Comparison of ENCODE assay signal across 19 cellular contexts in the genomic region with DNA sequence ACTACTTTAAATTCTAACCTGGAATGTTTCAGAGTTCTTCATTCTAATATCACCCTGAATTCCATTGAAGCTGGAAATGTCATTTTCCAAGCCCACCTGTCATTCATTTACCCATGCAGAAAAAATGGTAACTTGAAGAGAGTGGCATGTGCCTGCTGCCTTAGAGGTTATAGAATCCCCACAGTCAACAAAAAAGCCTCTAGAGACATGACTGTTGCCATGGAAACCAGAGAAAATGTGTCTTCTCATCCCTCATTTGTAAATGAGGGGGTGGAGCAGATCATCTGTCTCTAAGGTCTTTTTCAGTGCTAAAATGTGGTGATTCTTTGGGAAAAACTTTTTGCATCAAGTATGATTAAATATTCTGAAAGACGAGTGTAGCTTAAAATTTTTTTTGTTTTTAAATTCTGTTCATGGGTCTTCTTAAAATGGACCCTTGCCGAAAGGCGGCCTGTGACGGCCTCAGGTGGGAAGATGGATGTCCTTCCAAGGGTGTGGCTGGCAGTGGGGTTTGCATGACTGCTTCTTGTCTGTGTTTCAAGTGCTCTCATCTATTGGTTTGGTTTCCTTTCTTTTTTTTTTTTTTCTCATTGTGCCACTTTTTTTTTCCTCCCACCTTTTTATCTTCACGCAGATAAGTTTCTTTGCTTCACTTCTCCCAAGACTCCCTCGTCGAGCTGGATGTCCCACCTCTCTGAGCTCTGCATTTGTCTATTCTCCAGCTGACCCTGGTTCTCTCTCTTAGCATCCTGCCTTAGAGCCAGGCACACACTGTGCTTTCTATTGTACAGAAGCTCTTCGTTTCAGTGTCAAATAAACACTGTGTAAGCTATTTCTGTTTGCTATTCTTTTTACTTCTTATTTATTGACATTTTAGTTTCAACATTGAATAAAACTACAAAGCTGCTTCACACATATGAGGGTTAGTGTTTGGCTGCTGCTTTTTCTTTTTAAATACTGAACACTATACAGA. TPM values are rescaled to one million over a fixed set of nuclear protein-coding genes. Genes with fewer than 3 reads are reported as not detected.
DNase-seq lines count a peak whose midpoint lies in the region; ATAC-seq, FAIRE-seq and TF ChIP-seq lines count a peak whose summit lies in the region.
"Had no signal": no experiment of that assay in that cellular context is flagged by ENCODE, and none has a peak within 500 bp of the region (broad histone marks: within the 10 kb centered on the region; RNA-seq: fewer than 3 reads in every experiment).

No MANE protein-coding gene starts in this region.

- no peak overlapping the region for H3K4me2 ChIP-seq in astrocyte (ENCODE audit: low read length)

- TF ChIP-seq CTCF in left ventricle myocardium inferior (IDR thresholded peaks at IDR 0.05; ENCODE audit: borderline replicate concordance): no peak
- no peak for TF ChIP-seq CTCF in right atrium auricular region (IDR thresholded peaks at IDR 0.05)
- no peak for TF ChIP-seq CTCF in astrocyte (IDR thresholded peaks at IDR 0.05; ENCODE audit: insufficient read depth, low read depth, low read length)
- TF ChIP-seq CTCF in uterus (IDR thresholded peaks at IDR 0.05): no peak

- H3K4me1 Mint-ChIP-seq in astrocyte (ENCODE audit: low read depth, unreplicated experiment) (peaks cover 66% of the 10 kb centered on the region), memory B cell (no peaks in the 10 kb centered on the region)

- H3K27ac Mint-ChIP-seq in astrocyte (ENCODE audit: unreplicated experiment) (peak overlapping the region; percentile 82), memory B cell (peak overlapping the region; percentile 12)

- TF ChIP-seq POLR2A in uterus (IDR thresholded peaks at IDR 0.05): no peak

- H3K9ac ChIP-seq in astrocyte (ENCODE audit: low read length): no peak overlapping the region

- H3K36me3 ChIP-seq in left ventricle myocardium inferior: peaks cover 94% of the 10 kb centered on the region
- peaks cover 89% of the 10 kb centered on the region for H3K36me3 ChIP-seq in right atrium auricular region
- peaks cover 92% of the 10 kb centered on the region for H3K36me3 ChIP-seq in astrocyte (ENCODE audit: insufficient read depth, low read length)
- H3K36me3 ChIP-seq in uterus: no peaks in the 10 kb centered on the region

- intact Hi-C loops in left ventricle myocardium inferior (cut with micrococcal nuclease) (no loop called here), uterus (cut with DNase I; ENCODE audit: low total_unique reads) (no loop called here)

- no peak overlapping the region for H2AFZ ChIP-seq in astrocyte (ENCODE audit: low read depth, low read length)

- FAIRE-seq in astrocyte (lab: Jason Lieb, UNC): peak; percentile 20
- FAIRE-seq: endometrium, TTC549, urothelium cell line had no signal

- H3K4me3 ChIP-seq in left ventricle myocardium inferior (no peak overlapping the region), right atrium auricular region (no peak overlapping the region), astrocyte (ENCODE audit: insufficient read depth, low read depth, low read length) (no peak overlapping the region), uterus (no peak overlapping the region)
- H3K4me3 ChIP-seq: breast epithelium, heart left ventricle had no signal

- H3K4me1 ChIP-seq in left ventricle myocardium inferior (peaks cover 95% of the 10 kb centered on the region), right atrium auricular region (peaks cover 0 to 72% of the 10 kb centered on the region in 2 donors), astrocyte (ENCODE audit: insufficient read depth, low read length) (peaks cover 23% of the 10 kb centered on the region), uterus (no peaks in the 10 kb centered on the region)
- H3K4me1 ChIP-seq: breast epithelium had no signal

- peaks cover 18% of the 10 kb centered on the region for H3K79me2 ChIP-seq in astrocyte (ENCODE audit: insufficient read depth, low read length)

- H3K4me3 Mint-ChIP-seq in astrocyte (ENCODE audit: unreplicated experiment) (peak overlapping the region; percentile 55), memory B cell (no peak overlapping the region)

- H4K20me1 ChIP-seq in astrocyte (ENCODE audit: insufficient read depth, low read length): peaks cover 94% of the 10 kb centered on the region

- H3K9me3 Mint-ChIP-seq in astrocyte (ENCODE audit: unreplicated experiment): no peaks in the 10 kb centered on the region
- no peaks in the 10 kb centered on the region for H3K9me3 Mint-ChIP-seq in memory B cell

- peaks cover 38% of the 10 kb centered on the region for H3K36me3 Mint-ChIP-seq in astrocyte (ENCODE audit: low read depth, unreplicated experiment)
- H3K36me3 Mint-ChIP-seq in memory B cell: peaks cover 29% of the 10 kb centered on the region

- no peak for ATAC-seq in memory B cell (ENCODE audit: low read depth)
- no peak for ATAC-seq in HG02973 (IDR thresholded peaks at IDR 0.05; ENCODE audit: unreplicated experiment)
- ATAC-seq: heart left ventricle had no signal

- H3K27ac ChIP-seq in left ventricle myocardium inferior (replicated peaks) (peak overlapping the region; percentile 99), right atrium auricular region (no peak overlapping the region), astrocyte (ENCODE audit: low read depth, low read length) (peak overlapping the region; percentile 3), uterus (peak overlapping the region; percentile 24 to 58)
- H3K27ac ChIP-seq: breast epithelium had no signal

- H3K27me3 ChIP-seq in left ventricle myocardium inferior (ENCODE audit: low read depth): no peaks in the 10 kb centered on the region
- H3K27me3 ChIP-seq in right atrium auricular region: no peaks in the 10 kb centered on the region
- H3K27me3 ChIP-seq in astrocyte (ENCODE audit: insufficient read depth, low read length): no peaks in the 10 kb centered on the region
- H3K27me3 ChIP-seq in uterus: no peaks in the 10 kb centered on the region
- H3K27me3 ChIP-seq: breast epithelium, heart left ventricle had no signal

- DNase-seq in left ventricle myocardium inferior (no peak), right atrium auricular region (ENCODE audit: low spot score) (no peak), astrocyte (ENCODE audit: low read depth) (no peak), memory B cell (ENCODE audit: low spot score in 2 of 2) (no peak), uterus (no peak), NCI-H1105 treated with DMSO at 0.1 percent for 48 hours (lab: John Stamatoyannopoulos, UW) (no peak), GF-D8 (lab: John Stamatoyannopoulos, UW) (no peak)
- DNase-seq: activated gamma-delta T cell treated with Interleukin-2 at 50 U/mL for 16 hours, GOT3, heart left ventricle, NCI-H1092 treated with DMSO at 0.1 percent for 48 hours, NCI-H774, nucleus accumbens, Right ventricle myocardium superior had no signal

- H3K9me3 ChIP-seq in left ventricle myocardium inferior (replicated peaks) (no peaks in the 10 kb centered on the region), right atrium auricular region (no peaks in the 10 kb centered on the region), astrocyte (ENCODE audit: insufficient read depth, low read depth, low read length) (no peaks in the 10 kb centered on the region), uterus (no peaks in the 10 kb centered on the region)
- H3K9me3 ChIP-seq: breast epithelium, heart left ventricle had no signal

- H3K27me3 Mint-ChIP-seq in astrocyte (ENCODE audit: low read depth, unreplicated experiment) (no peaks in the 10 kb centered on the region), memory B cell (no peaks in the 10 kb centered on the region)

RNA-seq across cellular contexts. Expression of a gene that starts 23.0 kb away (rescaled TPM):
- total RNA-seq in left ventricle myocardium inferior (12,604 TPM), right atrium auricular region (1,000 to 10,000 TPM; 5,368 to 7,988 TPM), astrocyte (2,922 and 3,062 TPM in 2 replicates), uterus (1,000 to 10,000 TPM in 2 of 4 donors, 100 to 1,000 TPM in 2; 622 to 1,998 (median 1,003) TPM)

RNA-seq across cellular contexts. Expression of a gene that starts 56.1 kb away (rescaled TPM):
- 27.4 TPM for total RNA-seq in left ventricle myocardium inferior
- total RNA-seq in right atrium auricular region: 10 to 100 TPM; 10.6 to 20.5 TPM
- total RNA-seq in astrocyte: 29.8 and 37.2 TPM in 2 replicates
- 10 to 100 TPM in 2 of 4 donors, 1 to 10 TPM in 2; 7.9 to 13.6 (median 9.6) TPM for total RNA-seq in uterus

Comparison
In these comparisons a context has a peak if more than half of its experiments do, and no peak if none do; other contexts are left out.
1. H3K27ac ChIP-seq: peak in left ventricle myocardium inferior (single experiment), astrocyte (single experiment) and uterus (2 of 2); none in right atrium auricular region (0 of 2).